13 cellular contexts compared by ENCODE assay signal in genomic region chr4:86044593-86044985, GRCh38.
"Had no signal": no experiment of that assay in that cellular context is flagged by ENCODE, and none has a peak within 500 bp of the region (broad histone marks: within the 10 kb centered on the region; RNA-seq: fewer than 3 reads in every experiment).

No MANE protein-coding gene starts in this region.

- H3K4me3 ChIP-seq: cardiac muscle cell had no signal

- H3K36me3 ChIP-seq: cardiac muscle cell, SJCRH30 had no signal

- H3K27ac ChIP-seq: cardiac muscle cell, KMS-11, SJCRH30 had no signal

- H3K9me3 ChIP-seq: SK-N-SH had no signal

- DNase-seq: activated CD4-positive, alpha-beta T cell treated with anti-CD3 and anti-CD28 coated beads, Interleukin-2, amount 50 U/mL, for 4 hours; activated effector memory CD4-positive, alpha-beta T cell treated with anti-CD3 and anti-CD28 coated beads, Interleukin-2, amount 50 U/mL, for 16 hours; activated naive CD4-positive, alpha-beta T cell; activated naive CD4-positive, alpha-beta T cell treated with anti-CD3 and anti-CD28 coated beads, Interleukin-2, amount 50 U/mL, for 16 hours; activated naive CD8-positive, alpha-beta T cell treated with anti-CD3 and anti-CD28 coated beads for 36 hours; activated T-cell treated with anti-CD3 and anti-CD28 coated beads, Interleukin-2, amount 50 U/mL, for 1 hour; aorta; NCI-H1417 treated with DMSO at 0.1 percent for 48 hours; NCI-H2081 treated with DMSO at 0.1 percent for 48 hours had no signal

- H3K9me2 ChIP-seq: SK-N-SH had no signal

- H3K9ac ChIP-seq: KMS-11, SK-N-SH had no signal

- H3K27me3 ChIP-seq: cardiac muscle cell, SJCRH30 had no signal
